In the genomic region with DNA sequence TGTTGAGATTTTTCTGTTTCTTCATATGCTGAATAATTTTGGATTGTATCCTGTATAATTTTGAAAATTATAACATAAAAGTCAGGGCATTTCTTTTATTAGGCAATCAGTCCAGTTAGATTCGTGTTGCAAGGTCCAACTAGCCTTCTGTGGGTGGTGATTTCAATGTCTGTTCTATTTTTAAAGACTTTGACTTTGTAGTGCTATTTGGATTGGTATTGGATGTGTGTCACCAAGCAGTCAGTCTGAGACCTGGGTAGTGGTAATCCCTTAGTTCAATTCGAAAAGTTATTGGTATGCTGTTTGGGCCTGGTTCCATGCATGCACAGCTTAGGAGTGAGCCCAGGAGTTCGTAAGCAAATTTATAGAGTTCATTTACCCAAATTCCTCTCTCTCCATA, we compare ENCODE assay signal across 24 cellular contexts.
"Had no signal": no experiment of that assay in that cellular context is flagged by ENCODE, and none has a peak within 500 bp of the region (broad histone marks: within the 10 kb centered on the region; RNA-seq: fewer than 3 reads in every experiment).

No MANE protein-coding gene starts in this region.

- H3K4me1 ChIP-seq: breast epithelium, prostate gland had no signal

- ATAC-seq: lower lobe of right lung; naive thymus-derived CD8-positive, alpha-beta T cell had no signal

- H3K9me3 Mint-ChIP-seq: activated T-cell treated with anti-CD3 and anti-CD28 coated beads, Interleukin-2, amount 50 U/mL, for 24 hours; activated T-helper 2 cell treated with anti-CD3 and anti-CD28 coated beads, Interferon-gamma antibody, Interleukin-2, Interleukin-4, amounts not matched to agents 10 μg/mL and 5 μg/mL and 100 μg/mL, durations not matched to agents 14 hours and 24 hours and 36 hours; endodermal cell; stimulated activated naive CD8-positive, alpha-beta T cell treated with anti-CD3 and anti-CD28 coated beads, Interleukin-15, Interleukin-2, amounts not matched to agents 100 ng/mL and 50 ng/mL, for 24 hours had no signal

- H3K36me3 Mint-ChIP-seq: activated naive CD8-positive, alpha-beta T cell; naive thymus-derived CD8-positive, alpha-beta T cell had no signal

- H3K27me3 ChIP-seq: breast epithelium, esophagus squamous epithelium, heart right ventricle, right atrium auricular region, tibial nerve had no signal

- H3K9me3 ChIP-seq: breast epithelium, esophagus squamous epithelium, lower lobe of right lung, prostate gland, right atrium auricular region, tibial nerve had no signal

- H3K27ac Mint-ChIP-seq: activated naive CD8-positive, alpha-beta T cell; activated T-cell treated with anti-CD3 and anti-CD28 coated beads, Interleukin-2, amount 50 U/mL, for 24 hours; activated T-helper 2 cell treated with anti-CD3 and anti-CD28 coated beads, Interferon-gamma antibody, Interleukin-2, Interleukin-4, amounts not matched to agents 10 μg/mL and 5 μg/mL and 100 μg/mL, durations not matched to agents 14 hours and 24 hours and 36 hours; endodermal cell; stimulated activated naive CD8-positive, alpha-beta T cell treated with anti-CD3 and anti-CD28 coated beads, Interleukin-15, Interleukin-2, amounts not matched to agents 100 ng/mL and 50 ng/mL, for 24 hours had no signal

- H3K27ac ChIP-seq: breast epithelium, esophagus squamous epithelium, heart right ventricle, lower lobe of right lung, prostate gland, right atrium auricular region, skin epidermis, tibial nerve, WERI-Rb-1 had no signal

- H3K4me3 ChIP-seq: breast epithelium, esophagus squamous epithelium, heart right ventricle, lower lobe of right lung, prostate gland, right atrium auricular region, skin epidermis, tibial nerve had no signal

- H3K4me1 Mint-ChIP-seq: endodermal cell; naive thymus-derived CD8-positive, alpha-beta T cell had no signal

- DNase-seq: activated CD4-positive, alpha-beta T cell treated with anti-CD3 and anti-CD28 coated beads for 1 hour; activated CD4-positive, alpha-beta T cell treated with anti-CD3 and anti-CD28 coated beads, Interleukin-2, amount 50 U/mL, for 4 hours; activated CD8-positive, alpha-beta memory T cell treated with anti-CD3 and anti-CD28 coated beads for 24 hours; activated CD8-positive, alpha-beta memory T cell treated with anti-CD3 and anti-CD28 coated beads, Interleukin-2, amount 50 U/mL, for 4 hours; activated naive CD4-positive, alpha-beta T cell; activated T-cell treated with anti-CD3 and anti-CD28 coated beads, Interleukin-2, amount 50 U/mL, for 24 hours; cortex of kidney; endodermal cell; esophagus squamous epithelium; foreskin fibroblast; heart right ventricle; lower lobe of right lung; naive thymus-derived CD8-positive, alpha-beta T cell; stimulated activated CD4-positive, alpha-beta T cell treated with anti-CD3 and anti-CD28 coated beads, Interleukin-1b, Interleukin-23, amount 100 ng/mL, for 48 hours; T-helper 1 cell; WERI-Rb-1 had no signal

- H3K27me3 Mint-ChIP-seq: activated naive CD8-positive, alpha-beta T cell had no signal

- H3K4me3 Mint-ChIP-seq: activated naive CD8-positive, alpha-beta T cell; activated T-cell treated with anti-CD3 and anti-CD28 coated beads, Interleukin-2, amount 50 U/mL, for 24 hours; endodermal cell; naive thymus-derived CD8-positive, alpha-beta T cell; stimulated activated naive CD8-positive, alpha-beta T cell treated with anti-CD3 and anti-CD28 coated beads, Interleukin-15, Interleukin-2, amounts not matched to agents 100 ng/mL and 50 ng/mL, for 24 hours had no signal

- H3K36me3 ChIP-seq: breast epithelium, esophagus squamous epithelium, heart right ventricle, lower lobe of right lung, prostate gland, right atrium auricular region, tibial nerve, WERI-Rb-1 had no signal
